Comparison of ENCODE assay signal across 1 cellular context in the genomic region with DNA sequence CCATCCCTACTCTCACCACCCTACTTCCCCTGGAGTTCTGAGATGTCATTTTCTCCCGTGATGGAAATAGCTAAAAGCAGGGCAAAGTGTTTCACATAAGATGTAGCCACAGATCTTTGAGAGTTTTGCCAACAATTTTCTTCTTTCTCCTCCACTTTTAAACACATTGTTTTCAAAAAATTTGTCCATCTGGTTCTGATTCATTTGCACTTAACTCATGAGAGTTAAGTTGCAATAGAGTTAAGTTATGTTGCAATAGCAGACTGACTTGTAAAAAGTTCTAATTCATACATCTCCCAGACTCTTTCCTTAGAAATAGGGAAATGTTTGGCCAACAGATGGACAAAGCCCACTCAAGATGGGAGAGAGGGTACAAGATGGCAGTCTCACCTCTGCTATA.
TF ChIP-seq lines count a peak whose summit lies in the region.

No MANE protein-coding gene starts in this region.

TF ChIP-seq in H1, 55 proteins besides CTCF, POLR2A, EP300 and RAD21 (continued from another document):
- no peak for TF ChIP-seq YY1 (IDR thresholded peaks at IDR 0.05; ENCODE audit: low read depth, low read length)
